Comparison of ENCODE assay signal across 8 cellular contexts in the genomic region with DNA sequence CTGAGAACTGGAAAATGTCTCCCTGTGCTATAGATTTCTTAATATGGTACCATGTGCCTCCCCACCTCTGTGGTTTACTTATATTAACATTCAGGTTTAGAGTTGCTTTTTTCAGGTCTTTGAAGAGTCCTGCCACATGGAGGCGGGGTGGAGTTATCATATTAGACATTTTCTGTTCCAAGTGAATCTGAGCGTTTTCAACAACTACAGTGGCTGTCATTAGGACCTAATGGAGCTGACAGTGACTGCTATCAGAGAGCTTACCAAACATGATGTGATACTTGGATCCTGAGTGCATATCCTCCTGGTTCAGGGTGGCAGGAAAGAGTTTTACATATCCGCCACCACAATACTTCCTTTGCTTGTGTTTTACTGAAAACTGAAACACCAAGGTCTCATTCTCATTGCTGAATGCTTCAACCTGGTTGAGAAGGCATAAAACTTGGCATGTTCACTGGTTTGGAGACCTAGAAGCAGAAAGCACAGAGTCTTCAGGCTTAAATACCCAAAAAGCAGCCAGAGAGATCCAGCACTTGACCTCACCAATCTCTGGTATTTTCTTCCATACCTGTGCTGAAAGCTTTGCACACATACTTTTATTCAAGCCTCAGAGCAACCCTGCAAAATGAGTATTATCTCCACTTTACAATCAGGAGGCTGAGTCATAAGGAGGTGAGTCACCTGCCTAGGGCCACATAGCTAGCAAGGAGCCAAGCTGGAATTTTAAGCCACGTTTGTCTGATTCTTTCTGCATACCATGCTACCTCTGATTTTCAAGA. TPM values are rescaled to one million over a fixed set of nuclear protein-coding genes. Genes with fewer than 3 reads are reported as not detected.
DNase-seq lines count a peak whose midpoint lies in the region; ATAC-seq and TF ChIP-seq lines count a peak whose summit lies in the region.

No MANE protein-coding gene starts in this region.

- ATAC-seq in GM18517 (IDR thresholded peaks at IDR 0.05; ENCODE audit: unreplicated experiment) (peak; percentile 79), HG02884 (IDR thresholded peaks at IDR 0.05; ENCODE audit: unreplicated experiment) (peak; percentile 82)

- H3K27ac ChIP-seq in hepatocyte: peak overlapping the region; percentile 91

- WGBS in hepatocyte (ENCODE audit: low lambda C conversion rate, missing lambda C conversion rate): 58% methylated on average over 4 of the region's 4 CpGs

- peak overlapping the region; percentile 34 for H3K4me2 ChIP-seq in hepatocyte

- peaks cover 31% of the 10 kb centered on the region for H3K4me1 Mint-ChIP-seq in activated naive CD4-positive, alpha-beta T cell treated with anti-CD3 and anti-CD28 coated beads for 36 hours (ENCODE audit: low read depth)

- H3K9me2 ChIP-seq in hepatocyte (replicated peaks; ENCODE audit: insufficient read depth): no peaks in the 10 kb centered on the region

- CTCF ChIA-PET in activated naive CD4-positive, alpha-beta T cell treated with anti-CD3 and anti-CD28 coated beads for 36 hours (lab: Charles Lee): interaction anchor here (0.7 to 1.5 kb wide), 2 partner anchors 87 to 200 kb away, joined by 3 to 4 read pairs; no protein-coding TSS in a partner anchor

- no peaks in the 10 kb centered on the region for H3K36me3 Mint-ChIP-seq in activated naive CD4-positive, alpha-beta T cell treated with anti-CD3 and anti-CD28 coated beads for 36 hours (ENCODE audit: low read depth)

- peak overlapping the region; percentile 91 for H3K27ac Mint-ChIP-seq in activated naive CD4-positive, alpha-beta T cell treated with anti-CD3 and anti-CD28 coated beads for 36 hours

- no peak overlapping the region for H3K4me3 ChIP-seq in hepatocyte

- no peaks in the 10 kb centered on the region for H3K79me2 ChIP-seq in hepatocyte

- H3K27me3 Mint-ChIP-seq in activated naive CD4-positive, alpha-beta T cell treated with anti-CD3 and anti-CD28 coated beads for 36 hours (ENCODE audit: low read depth): no peaks in the 10 kb centered on the region

- peak overlapping the region; percentile 13 for H3K4me3 Mint-ChIP-seq in activated naive CD4-positive, alpha-beta T cell treated with anti-CD3 and anti-CD28 coated beads for 36 hours

- no peaks in the 10 kb centered on the region for H3K9me3 Mint-ChIP-seq in activated naive CD4-positive, alpha-beta T cell treated with anti-CD3 and anti-CD28 coated beads for 36 hours

- TF ChIP-seq CTCF in AG09319 (IDR thresholded peaks at IDR 0.05; ENCODE audit: low read depth, low read length) (peak; percentile 16), hepatocyte (IDR thresholded peaks at IDR 0.05; ENCODE audit: poor library complexity) (peak; percentile 31)

- no peak overlapping the region for H2AFZ ChIP-seq in hepatocyte

- intact Hi-C loops in activated naive CD4-positive, alpha-beta T cell treated with anti-CD3 and anti-CD28 coated beads for 36 hours (cut with micrococcal nuclease): loop anchor here (1.0 to 2.0 kb wide), 5 partner anchors 28 to 199 kb away; partner anchors contain the start of genes EPS15 and OSBPL9

- no peaks in the 10 kb centered on the region for H3K27me3 ChIP-seq in hepatocyte

- H3K9me3 ChIP-seq in hepatocyte (ENCODE audit: low read depth): no peaks in the 10 kb centered on the region

- H3K36me3 ChIP-seq in hepatocyte (replicated peaks; ENCODE audit: insufficient read depth, low read depth): no peaks in the 10 kb centered on the region

- peaks cover 16% of the 10 kb centered on the region for H3K4me1 ChIP-seq in hepatocyte (ENCODE audit: insufficient read depth)

- DNase-seq in AG09319 (ENCODE audit: extremely low read depth, low read depth): no peak
- peak; percentile 36 for DNase-seq in NCI-H460 (ENCODE audit: extremely low read depth, low read depth)
- DNase-seq in activated naive CD4-positive, alpha-beta T cell treated with anti-CD3 and anti-CD28 coated beads for 36 hours: peak; percentile 68
- peak; percentile 81 for DNase-seq in hepatocyte (ENCODE audit: low spot score)
- DNase-seq in stimulated activated CD8-positive, alpha-beta memory T cell treated with anti-CD3 and anti-CD28 coated beads, Interleukin-12 subunit alpha, Interleukin-12 subunit beta, amount 100 ng/mL, for 1 hour (ENCODE audit: low read depth): peak; percentile 30
- no peak for DNase-seq in SKM-1 (lab: John Stamatoyannopoulos, UW; ENCODE audit: unreplicated experiment)

- H4K20me1 ChIP-seq in hepatocyte (ENCODE audit: insufficient read depth, poor library complexity, severe bottlenecking): no peaks in the 10 kb centered on the region

RNA-seq across cellular contexts. Expression of gene OSBPL9, which starts 47.4 kb away (rescaled TPM):
- 47.7 and 51.0 TPM in 2 replicates for total RNA-seq in NCI-H460 (2014; rRNA removed; shearing (Covaris generic))
- 43.9 and 83.3 TPM in 2 replicates for polyA plus RNA-seq in NCI-H460 (2014; cell fraction: nucleus; rRNA removed)
- total RNA-seq in activated naive CD4-positive, alpha-beta T cell treated with anti-CD3 and anti-CD28 coated beads for 36 hours: 10 to 100 TPM; 38.2 to 40.7 TPM
- 107 and 288 TPM in 2 replicates for total RNA-seq in hepatocyte
- 59.5 and 71.0 TPM in 2 replicates for polyA plus RNA-seq in hepatocyte

RNA-seq across cellular contexts. Expression of gene EPS15, which starts 50.4 kb away (rescaled TPM):
- total RNA-seq in NCI-H460 (2014; rRNA removed; shearing (Covaris generic)): 20.5 and 21.3 TPM in 2 replicates
- 12.8 and 17.9 TPM in 2 replicates for polyA plus RNA-seq in NCI-H460 (2014; cell fraction: nucleus; rRNA removed)
- 10 to 100 TPM; 56.0 to 57.0 TPM for total RNA-seq in activated naive CD4-positive, alpha-beta T cell treated with anti-CD3 and anti-CD28 coated beads for 36 hours
- 38.6 and 46.0 TPM in 2 replicates for total RNA-seq in hepatocyte
- polyA plus RNA-seq in hepatocyte: 14.9 and 15.6 TPM in 2 replicates

Comparison
In these comparisons a context has a peak if more than half of its experiments do, and no peak if none do; other contexts are left out.
1. DNase-seq: peak in NCI-H460 (single experiment), activated naive CD4-positive, alpha-beta T cell treated with anti-CD3 and anti-CD28 coated beads for 36 hours (single experiment), hepatocyte (single experiment) and stimulated activated CD8-positive, alpha-beta memory T cell treated with anti-CD3 and anti-CD28 coated beads, Interleukin-12 subunit alpha, Interleukin-12 subunit beta, amount 100 ng/mL, for 1 hour (single experiment); none in AG09319 (single experiment) and SKM-1 (single experiment).